38 cellular contexts compared by ENCODE assay signal in genomic region chr1:210303391-210303790, GRCh38.
"Had no signal": no experiment of that assay in that cellular context is flagged by ENCODE, and none has a peak within 500 bp of the region (broad histone marks: within the 10 kb centered on the region; RNA-seq: fewer than 3 reads in every experiment).

No MANE protein-coding gene starts in this region.

- H3K27me3 ChIP-seq: adrenal gland, ascending aorta, body of pancreas, breast epithelium, cardiac muscle cell had no signal

- H3K27ac Mint-ChIP-seq: activated naive CD4-positive, alpha-beta T cell treated with anti-CD3 and anti-CD28 coated beads for 36 hours; activated naive CD4-positive, alpha-beta T cell treated with anti-CD3 and anti-CD28 coated beads, Interleukin-2, amount 10 ng/mL, durations not matched to agents 7 days and 5 days; activated naive CD4-positive, alpha-beta T cell treated with anti-CD3 and anti-CD28 coated beads, Interleukin-2, amount 50 U/mL, for 24 hours; activated naive CD4-positive, alpha-beta T cell treated with anti-CD3 and anti-CD28 coated beads, Interleukin-2, amount 50 U/mL, for 72 hours; activated naive CD8-positive, alpha-beta T cell; activated naive CD8-positive, alpha-beta T cell treated with anti-CD3 and anti-CD28 coated beads for 36 hours; activated naive CD8-positive, alpha-beta T cell treated with anti-CD3 and anti-CD28 coated beads, Interleukin-2, amount 10 ng/mL, durations not matched to agents 7 days and 5 days; activated naive CD8-positive, alpha-beta T cell treated with anti-CD3 and anti-CD28 coated beads, Interleukin-2, amount 50 U/mL, for 24 hours; activated T-cell treated with anti-CD3 and anti-CD28 coated beads, Interleukin-2, amount 50 U/mL, for 24 hours; activated T-cell treated with anti-CD3 and anti-CD28 coated beads, Interleukin-2, amount 50 U/mL, for 72 hours; activated T-helper 1 cell treated with anti-CD3 and anti-CD28 coated beads, Interleukin-12 subunit alpha, Interleukin-12 subunit beta, Interleukin-2, Interleukin-4 antibody, amounts not matched to agents 30 ng/mL and 10 ng/mL and 1 ng/mL, durations not matched to agents 14 hours and 24 hours and 36 hours; activated T-helper 17 cell treated with anti-CD3 and anti-CD28 coated beads, Interleukin-2, amount 50 U/mL, for 72 hours; activated T-helper 2 cell treated with anti-CD3 and anti-CD28 coated beads, Interferon-gamma antibody, Interleukin-2, Interleukin-4, amounts not matched to agents 10 μg/mL and 5 μg/mL and 100 μg/mL, durations not matched to agents 14 hours and 24 hours and 36 hours had no signal

- H3K4me3 ChIP-seq: adrenal gland, ascending aorta, body of pancreas, breast epithelium, cardiac muscle cell had no signal

- H3K4me3 Mint-ChIP-seq: activated naive CD4-positive, alpha-beta T cell treated with anti-CD3 and anti-CD28 coated beads for 36 hours; activated naive CD4-positive, alpha-beta T cell treated with anti-CD3 and anti-CD28 coated beads, Interleukin-2, amount 10 ng/mL, durations not matched to agents 7 days and 5 days; activated naive CD4-positive, alpha-beta T cell treated with anti-CD3 and anti-CD28 coated beads, Interleukin-2, amount 50 U/mL, for 24 hours; activated naive CD8-positive, alpha-beta T cell; activated naive CD8-positive, alpha-beta T cell treated with anti-CD3 and anti-CD28 coated beads for 36 hours; activated naive CD8-positive, alpha-beta T cell treated with anti-CD3 and anti-CD28 coated beads, Interleukin-2, amount 10 ng/mL, durations not matched to agents 7 days and 5 days; activated naive CD8-positive, alpha-beta T cell treated with anti-CD3 and anti-CD28 coated beads, Interleukin-2, amount 50 U/mL, for 24 hours; activated T-cell treated with anti-CD3 and anti-CD28 coated beads, Interleukin-2, amount 50 U/mL, for 24 hours; activated T-cell treated with anti-CD3 and anti-CD28 coated beads, Interleukin-2, amount 50 U/mL, for 4 hours; activated T-cell treated with anti-CD3 and anti-CD28 coated beads, Interleukin-2, amount 50 U/mL, for 72 hours; activated T-helper 1 cell treated with anti-CD3 and anti-CD28 coated beads, Interleukin-12 subunit alpha, Interleukin-12 subunit beta, Interleukin-2, Interleukin-4 antibody, amounts not matched to agents 30 ng/mL and 10 ng/mL and 1 ng/mL, durations not matched to agents 14 hours and 24 hours and 36 hours; activated T-helper 17 cell treated with anti-CD3 and anti-CD28 coated beads, Interleukin-2, amount 50 U/mL, for 72 hours; brain; central memory CD8-positive, alpha-beta T cell had no signal

- H3K27ac ChIP-seq: adrenal gland, body of pancreas, brain microvascular endothelial cell, breast epithelium, cardiac muscle cell had no signal

- DNase-seq: activated effector memory CD4-positive, alpha-beta T cell treated with anti-CD3 and anti-CD28 coated beads, Interleukin-2, amount 50 U/mL, for 16 hours; activated effector memory CD4-positive, alpha-beta T cell treated with Interleukin-2 at 50 U/mL for 16 hours; activated gamma-delta T cell; activated gamma-delta T cell treated with Interleukin-2 at 50 U/mL for 16 hours; activated naive CD4-positive, alpha-beta T cell; activated naive CD4-positive, alpha-beta T cell treated with anti-CD3 and anti-CD28 coated beads for 36 hours; activated naive CD4-positive, alpha-beta T cell treated with anti-CD3 and anti-CD28 coated beads, Interleukin-2, amount 10 ng/mL, durations not matched to agents 7 days and 5 days; activated naive CD4-positive, alpha-beta T cell treated with anti-CD3 and anti-CD28 coated beads, Interleukin-2, amount 50 U/mL, for 16 hours; activated naive CD4-positive, alpha-beta T cell treated with Interleukin-2 at 50 U/mL for 16 hours; activated naive CD8-positive, alpha-beta T cell treated with anti-CD3 and anti-CD28 coated beads for 36 hours; activated naive CD8-positive, alpha-beta T cell treated with anti-CD3 and anti-CD28 coated beads, Interleukin-2, amount 10 ng/mL, durations not matched to agents 7 days and 5 days; activated naive CD8-positive, alpha-beta T cell treated with anti-CD3 and anti-CD28 coated beads, Interleukin-2, amount 50 U/mL, for 24 hours; activated T-cell treated with anti-CD3 and anti-CD28 coated beads for 4 hours; activated T-cell treated with anti-CD3 and anti-CD28 coated beads, Interleukin-2, amount 50 U/mL, for 1 hour; activated T-cell treated with anti-CD3 and anti-CD28 coated beads, Interleukin-2, amount 50 U/mL, for 24 hours; activated T-cell treated with anti-CD3 and anti-CD28 coated beads, Interleukin-2, amount 50 U/mL, for 4 hours; activated T-cell treated with anti-CD3 and anti-CD28 coated beads, Interleukin-2, amount 50 U/mL, for 48 hours; activated T-cell treated with anti-CD3 and anti-CD28 coated beads, Interleukin-2, amount 50 U/mL, for 72 hours; adrenal gland; amniotic stem cell; anterior cingulate cortex; aorta; body of pancreas; brain microvascular endothelial cell; caudate nucleus; central memory CD4-positive, alpha-beta T cell; cerebellar nuclear complex had no signal

- ATAC-seq: activated naive CD4-positive, alpha-beta T cell treated with anti-CD3 and anti-CD28 coated beads, Interleukin-2, amount 50 U/mL, for 72 hours; activated naive CD8-positive, alpha-beta T cell treated with anti-CD3 and anti-CD28 coated beads, Interleukin-2, amount 50 U/mL, for 24 hours; activated T-cell treated with anti-CD3 and anti-CD28 coated beads, Interleukin-2, amount 50 U/mL, for 4 hours; activated T-cell treated with anti-CD3 and anti-CD28 coated beads, Interleukin-2, amount 50 U/mL, for 72 hours; activated T-helper 17 cell treated with anti-CD3 and anti-CD28 coated beads, Interleukin-2, amount 50 U/mL, for 72 hours; body of pancreas had no signal

- H3K9me3 Mint-ChIP-seq: activated naive CD4-positive, alpha-beta T cell treated with anti-CD3 and anti-CD28 coated beads for 36 hours; activated naive CD4-positive, alpha-beta T cell treated with anti-CD3 and anti-CD28 coated beads, Interleukin-2, amount 10 ng/mL, durations not matched to agents 7 days and 5 days; activated naive CD4-positive, alpha-beta T cell treated with anti-CD3 and anti-CD28 coated beads, Interleukin-2, amount 50 U/mL, for 24 hours; activated naive CD4-positive, alpha-beta T cell treated with anti-CD3 and anti-CD28 coated beads, Interleukin-2, amount 50 U/mL, for 72 hours; activated naive CD8-positive, alpha-beta T cell treated with anti-CD3 and anti-CD28 coated beads for 36 hours; activated naive CD8-positive, alpha-beta T cell treated with anti-CD3 and anti-CD28 coated beads, Interleukin-2, amount 10 ng/mL, durations not matched to agents 7 days and 5 days; activated naive CD8-positive, alpha-beta T cell treated with anti-CD3 and anti-CD28 coated beads, Interleukin-2, amount 50 U/mL, for 24 hours; activated T-cell treated with anti-CD3 and anti-CD28 coated beads, Interleukin-2, amount 50 U/mL, for 24 hours; activated T-cell treated with anti-CD3 and anti-CD28 coated beads, Interleukin-2, amount 50 U/mL, for 4 hours; activated T-cell treated with anti-CD3 and anti-CD28 coated beads, Interleukin-2, amount 50 U/mL, for 72 hours; activated T-helper 1 cell treated with anti-CD3 and anti-CD28 coated beads, Interleukin-12 subunit alpha, Interleukin-12 subunit beta, Interleukin-2, Interleukin-4 antibody, amounts not matched to agents 30 ng/mL and 10 ng/mL and 1 ng/mL, durations not matched to agents 14 hours and 24 hours and 36 hours; activated T-helper 17 cell treated with anti-CD3 and anti-CD28 coated beads, Interleukin-2, amount 50 U/mL, for 72 hours; activated T-helper 2 cell treated with anti-CD3 and anti-CD28 coated beads, Interferon-gamma antibody, Interleukin-2, Interleukin-4, amounts not matched to agents 10 μg/mL and 5 μg/mL and 100 μg/mL, durations not matched to agents 14 hours and 24 hours and 36 hours; brain; central memory CD8-positive, alpha-beta T cell had no signal

- H3K4me1 Mint-ChIP-seq: activated naive CD4-positive, alpha-beta T cell treated with anti-CD3 and anti-CD28 coated beads, Interleukin-2, amount 10 ng/mL, durations not matched to agents 7 days and 5 days; activated naive CD4-positive, alpha-beta T cell treated with anti-CD3 and anti-CD28 coated beads, Interleukin-2, amount 50 U/mL, for 24 hours; activated naive CD8-positive, alpha-beta T cell treated with anti-CD3 and anti-CD28 coated beads for 36 hours; activated naive CD8-positive, alpha-beta T cell treated with anti-CD3 and anti-CD28 coated beads, Interleukin-2, amount 10 ng/mL, durations not matched to agents 7 days and 5 days; activated naive CD8-positive, alpha-beta T cell treated with anti-CD3 and anti-CD28 coated beads, Interleukin-2, amount 50 U/mL, for 24 hours; activated T-helper 17 cell treated with anti-CD3 and anti-CD28 coated beads, Interleukin-2, amount 50 U/mL, for 72 hours; central memory CD8-positive, alpha-beta T cell had no signal

- H3K9me3 ChIP-seq: adrenal gland, ascending aorta, body of pancreas, breast epithelium had no signal

- H3K36me3 ChIP-seq: adrenal gland, ascending aorta, brain microvascular endothelial cell, breast epithelium, cardiac muscle cell had no signal

- H3K36me3 Mint-ChIP-seq: activated naive CD4-positive, alpha-beta T cell treated with anti-CD3 and anti-CD28 coated beads, Interleukin-2, amount 10 ng/mL, durations not matched to agents 7 days and 5 days; activated naive CD4-positive, alpha-beta T cell treated with anti-CD3 and anti-CD28 coated beads, Interleukin-2, amount 50 U/mL, for 24 hours; activated naive CD4-positive, alpha-beta T cell treated with anti-CD3 and anti-CD28 coated beads, Interleukin-2, amount 50 U/mL, for 72 hours; activated naive CD8-positive, alpha-beta T cell; activated naive CD8-positive, alpha-beta T cell treated with anti-CD3 and anti-CD28 coated beads for 36 hours; activated naive CD8-positive, alpha-beta T cell treated with anti-CD3 and anti-CD28 coated beads, Interleukin-2, amount 10 ng/mL, durations not matched to agents 7 days and 5 days; brain had no signal

- H3K4me1 ChIP-seq: adrenal gland, body of pancreas, breast epithelium had no signal
